ENCODE assay signal across 1 cellular context in the genomic region with DNA sequence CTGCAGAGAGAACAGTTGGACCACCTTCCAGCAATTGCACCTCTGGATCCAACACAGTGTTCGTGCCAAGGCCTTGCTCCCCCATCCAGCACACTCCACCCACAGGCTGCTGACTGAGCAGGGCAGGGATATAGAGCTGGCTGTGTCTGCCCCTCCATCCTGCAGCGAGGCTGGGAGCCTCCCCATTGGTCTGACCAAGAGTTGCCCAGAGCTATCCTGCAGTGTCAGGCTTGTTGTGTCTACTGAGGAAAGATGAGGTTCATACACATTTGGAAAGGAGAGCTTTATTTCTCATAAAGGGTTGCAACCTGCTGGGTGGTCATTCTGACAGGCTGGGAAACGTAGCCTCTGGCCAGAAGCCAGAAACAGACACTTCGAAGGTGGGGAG.
TF ChIP-seq lines count a peak whose summit lies in the region.

No MANE protein-coding gene starts in this region.

TF ChIP-seq in A549, 52 proteins besides CTCF, POLR2A, EP300 and RAD21 (continued from another document):
- no peak for TF ChIP-seq CHD4 (IDR thresholded peaks at IDR 0.05; ENCODE audit: borderline replicate concordance)
- no peak for TF ChIP-seq HDAC2 (IDR thresholded peaks at IDR 0.05)
- TF ChIP-seq BCL3 (IDR thresholded peaks at IDR 0.05), result no peak
- no peak for TF ChIP-seq KDM1A (IDR thresholded peaks at IDR 0.05; ENCODE audit: low read depth)
- TF ChIP-seq ZNF302 (CRISPR knock-in tag; IDR thresholded peaks at IDR 0.05), result no peak
